In the genomic region with DNA sequence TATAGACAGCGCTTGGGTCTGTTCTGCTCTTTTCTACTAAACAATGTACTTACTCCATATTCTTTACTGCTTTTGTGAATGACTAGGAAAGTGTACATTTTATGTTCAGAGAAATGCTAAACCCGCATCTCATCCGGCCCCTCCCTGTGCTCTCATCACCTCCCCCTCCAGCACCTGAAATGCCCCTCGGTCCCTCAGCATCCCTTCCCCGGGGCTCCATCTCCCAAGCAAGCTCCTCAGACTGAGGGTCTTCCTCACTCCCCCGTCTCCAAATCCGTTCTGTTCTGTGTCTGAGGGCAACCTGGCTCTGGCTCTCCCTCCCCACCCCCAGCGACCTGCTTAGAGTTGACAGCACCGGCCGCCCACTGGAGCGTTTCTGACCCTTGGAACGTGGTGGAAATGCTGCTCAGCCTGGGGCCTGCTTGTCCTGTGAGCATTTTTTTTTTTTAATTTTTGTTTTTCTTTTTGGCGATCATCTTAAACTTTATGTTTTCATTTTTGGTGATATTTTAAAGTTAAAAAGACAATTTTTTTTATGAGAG, we compare ENCODE assay signal across 9 cellular contexts. TPM values are rescaled to one million over a fixed set of nuclear protein-coding genes. Genes with fewer than 3 reads are reported as not detected.
A peak's percentile ranks its signal among the peaks of the same experiment; 100 is the strongest.
DNase-seq lines count a peak whose midpoint lies in the region; ATAC-seq and TF ChIP-seq lines count a peak whose summit lies in the region.
"Had no signal": no experiment of that assay in that cellular context is flagged by ENCODE, and none has a peak within 500 bp of the region (broad histone marks: within the 10 kb centered on the region; RNA-seq: fewer than 3 reads in every experiment).

No MANE protein-coding gene starts in this region.

- 63 to 69% (median 66%) methylated on average over 13 of the region's 13 CpGs for WGBS in psoas muscle, 3 donors

- no peak overlapping the region for H3K27ac ChIP-seq in RWPE2 (ENCODE audit: poor library complexity, severe bottlenecking)
- H3K27ac ChIP-seq in psoas muscle, result no peak overlapping the region

- DNase-seq in GM12864 (ENCODE audit: low read depth) (no peak), RWPE2 (ENCODE audit: low spot score) (no peak), fibroblast of pulmonary artery (ENCODE audit: low read depth) (no peak), psoas muscle (no peak), NCI-H146 (lab: John Stamatoyannopoulos, UW) (no peak)
- DNase-seq: SW 1271 had no signal

- H3K27me3 ChIP-seq in RWPE2 (ENCODE audit: insufficient read depth, poor library complexity, severe bottlenecking) (no peaks in the 10 kb centered on the region), psoas muscle (ENCODE audit: insufficient read depth in 3 of 3, low read length in 2 of 3) (no peaks in the 10 kb centered on the region)

- intact Hi-C loops in psoas muscle (cut with DNase I), result loop anchor here in 1 of 2 donors (10.0 kb wide), 1 partner anchor 267 kb away; no protein-coding TSS in a partner anchor

- H3K36me3 ChIP-seq in RWPE2 (ENCODE audit: low read depth) (peaks cover 46% of the 10 kb centered on the region), psoas muscle (ENCODE audit: insufficient read depth in 1 of 2, low read depth in 1 of 2) (peaks cover 0 to 62% of the 10 kb centered on the region in 2 donors)

- H3K4me1 ChIP-seq in RWPE2 (ENCODE audit: insufficient read depth, poor library complexity, severe bottlenecking) (no peaks in the 10 kb centered on the region), psoas muscle (peaks cover 37% of the 10 kb centered on the region)

- H3K9me3 ChIP-seq in RWPE2 (ENCODE audit: severe bottlenecking) (no peaks in the 10 kb centered on the region), psoas muscle (no peaks in the 10 kb centered on the region)

- H3K4me3 ChIP-seq in GM12864 (ENCODE audit: low read depth, low read length) (peak overlapping the region; percentile 83), RWPE2 (ENCODE audit: severe bottlenecking) (peak overlapping the region; percentile 100), fibroblast of pulmonary artery (replicated peaks; ENCODE audit: low read depth, low read length) (peak overlapping the region; percentile 68), psoas muscle (peak overlapping the region; percentile 91)

- TF ChIP-seq CTCF in GM12864 (IDR thresholded peaks at IDR 0.05; ENCODE audit: low read depth, low read length, missing control alignments) (no peak), RWPE2 (IDR thresholded peaks at IDR 0.05; ENCODE audit: poor library complexity, severe bottlenecking) (no peak), fibroblast of pulmonary artery (IDR thresholded peaks at IDR 0.05; ENCODE audit: low read length, missing control alignments) (no peak), psoas muscle (IDR thresholded peaks at IDR 0.05) (no peak)

- ATAC-seq in RWPE2 (ENCODE audit: low read depth), result no peak
- no peak for ATAC-seq in psoas muscle
- ATAC-seq in HG03439 (IDR thresholded peaks at IDR 0.05; ENCODE audit: unreplicated experiment), result no peak
- no peak for ATAC-seq in GM21529 (IDR thresholded peaks at IDR 0.05; ENCODE audit: unreplicated experiment)
- ATAC-seq in HG03571 (IDR thresholded peaks at IDR 0.05; ENCODE audit: unreplicated experiment), result no peak

RNA-seq across cellular contexts. Expression of a gene that starts 1.4 kb away (rescaled TPM):
- total RNA-seq in psoas muscle, result 10 to 100 TPM in 3 of 4 donors, 1 to 10 TPM in 1; 10.0 to 26.6 (median 15.9) TPM
- 10 to 100 TPM; 18.0 to 22.3 (median 20.6) TPM for polyA plus RNA-seq in psoas muscle

RNA-seq across cellular contexts. Expression of a gene that starts 16.5 kb away (rescaled TPM):
- 10 to 100 TPM; 19.9 to 29.5 (median 24.0) TPM for total RNA-seq in psoas muscle
- polyA plus RNA-seq in psoas muscle, result 10 to 100 TPM; 30.6 to 52.1 (median 46.8) TPM

RNA-seq across cellular contexts. Expression of a gene that starts 31.7 kb away (rescaled TPM):
- total RNA-seq in psoas muscle, result under 1 TPM in 3 of 4 donors, not detected in 1; 0.16 to 0.69 (median 0.25) TPM
- polyA plus RNA-seq in psoas muscle, result under 1 TPM; 0.03 to 0.09 (median 0.04) TPM

RNA-seq across cellular contexts. Expression of a gene that starts 42.6 kb away (rescaled TPM):
- total RNA-seq in psoas muscle, result 10 to 100 TPM; 18.0 to 21.8 (median 19.0) TPM
- polyA plus RNA-seq in psoas muscle, result 10 to 100 TPM in 2 of 3 donors, 1 to 10 TPM in 1; 9.5 to 11.2 (median 10.6) TPM

RNA-seq across cellular contexts. Expression of a gene that starts 48.9 kb away (rescaled TPM):
- total RNA-seq in psoas muscle, result 10 to 100 TPM; 13.5 to 19.4 (median 15.3) TPM
- 1 to 10 TPM; 4.3 to 5.3 (median 5.1) TPM for polyA plus RNA-seq in psoas muscle
